ENCODE assay signal across 13 cellular contexts in genomic region chr4:98612318-98613250, GRCh38. TPM values are rescaled to one million over a fixed set of nuclear protein-coding genes. Genes with fewer than 3 reads are reported as not detected.
DNase-seq lines count a peak whose midpoint lies in the region; ATAC-seq and TF ChIP-seq lines count a peak whose summit lies in the region.
"Had no signal": no experiment of that assay in that cellular context is flagged by ENCODE, and none has a peak within 500 bp of the region (broad histone marks: within the 10 kb centered on the region; RNA-seq: fewer than 3 reads in every experiment).

No MANE protein-coding gene starts in this region.

- H3K27ac Mint-ChIP-seq in H9 (peak overlapping the region; percentile 18 to 91 (median 79); a peak in 5 of 7 replicates), progenitor cell of endocrine pancreas (no peak overlapping the region)
- peak overlapping the region; percentile 48 for H3K27ac Mint-ChIP-seq in activated CD8-positive, alpha-beta T cell treated with anti-CD3 and anti-CD28 coated beads, Interleukin-2, amount 10 ng/mL, durations not matched to agents 7 days and 5 days

- H2AFZ ChIP-seq in H9 (ENCODE audit: low read length), result no peak overlapping the region
- H2AFZ ChIP-seq in neural cell (ENCODE audit: low read depth, low read length), result no peak overlapping the region

- H3K4me2 ChIP-seq in H9 (ENCODE audit: insufficient read depth, insufficient read length, low read length) (no peak overlapping the region), neural cell (ENCODE audit: low read length) (no peak overlapping the region)

- H3K9me3 ChIP-seq in H9 (ENCODE audit: control insufficient read depth, low read depth, low read length), result no peaks in the 10 kb centered on the region
- H3K9me3 ChIP-seq in neural cell (ENCODE audit: low read length), result no peaks in the 10 kb centered on the region
- no peaks in the 10 kb centered on the region for H3K9me3 ChIP-seq in BE2C
- H3K9me3 ChIP-seq: SJSA1 had no signal

- no peak for TF ChIP-seq EP300 in neural cell (conservative IDR thresholded peaks at IDR 0.05; ENCODE audit: poor library complexity, severe bottlenecking)

- H3K4me3 Mint-ChIP-seq in H9 (peak overlapping the region in 1 of 2 experiments; percentile 48; a peak in 3 of 5 replicates), progenitor cell of endocrine pancreas (ENCODE audit: low read depth) (no peak overlapping the region)
- H3K4me3 Mint-ChIP-seq in activated CD8-positive, alpha-beta T cell treated with anti-CD3 and anti-CD28 coated beads, Interleukin-2, amount 10 ng/mL, durations not matched to agents 7 days and 5 days, result no peak overlapping the region

- no peak overlapping the region for H3K56ac ChIP-seq in H9 (ENCODE audit: insufficient read length, low read depth, low read length)

- H4K5ac ChIP-seq in H9 (ENCODE audit: insufficient read length, low read depth, low read length), result no peak overlapping the region

- no peak overlapping the region for H3K14ac ChIP-seq in H9 (ENCODE audit: insufficient read depth, low read length)

- no peak overlapping the region for H3K27ac ChIP-seq in H9 (ENCODE audit: insufficient read length, low read depth, low read length)
- H3K27ac ChIP-seq in neural cell (ENCODE audit: low read length), result peak overlapping the region; percentile 47
- H3K27ac ChIP-seq: brain microvascular endothelial cell, SJSA1 had no signal

- TF ChIP-seq CTCF in H9 (conservative IDR thresholded peaks at IDR 0.05) (no peak), neural cell (IDR thresholded peaks at IDR 0.05; ENCODE audit: poor library complexity, severe bottlenecking) (no peak), BE2C (IDR thresholded peaks at IDR 0.05; ENCODE audit: low read depth, low read length) (no peak), progenitor cell of endocrine pancreas (IDR thresholded peaks at IDR 0.05; ENCODE audit: unreplicated experiment) (no peak)

- H3K27me3 ChIP-seq in H9 (ENCODE audit: insufficient read depth, low read length) (no peaks in the 10 kb centered on the region), neural cell (ENCODE audit: insufficient read depth, low read depth, low read length) (no peaks in the 10 kb centered on the region), BE2C (no peaks in the 10 kb centered on the region)
- H3K27me3 ChIP-seq: brain microvascular endothelial cell, SJSA1 had no signal

- H3K36me3 ChIP-seq in neural cell (ENCODE audit: insufficient read depth, low read length) (no peaks in the 10 kb centered on the region), BE2C (no peaks in the 10 kb centered on the region)
- H3K36me3 ChIP-seq: brain microvascular endothelial cell, SJSA1 had no signal

- H3K4me3 ChIP-seq in neural cell (ENCODE audit: low read length) (peak overlapping the region; percentile 36), BE2C (ENCODE audit: low read depth, low read length) (no peak overlapping the region)
- H3K4me3 ChIP-seq: SJSA1 had no signal

- H3K79me2 ChIP-seq in H9 (ENCODE audit: insufficient read depth, low read length), result peaks cover 2% of the 10 kb centered on the region; the same call in 1 of the 2 replicates
- H3K79me2 ChIP-seq in neural cell (replicated peaks; ENCODE audit: insufficient read depth, low read length), result peaks cover 35% of the 10 kb centered on the region

- no peak overlapping the region for H2BK15ac ChIP-seq in H9 (ENCODE audit: low read depth, low read length)

- H3K4me1 ChIP-seq in H9 (ENCODE audit: insufficient read depth, low read length), result peaks cover 18% of the 10 kb centered on the region
- H3K4me1 ChIP-seq in BE2C, result no peaks in the 10 kb centered on the region

- no peaks in the 10 kb centered on the region for H3K9me2 ChIP-seq in neural cell (ENCODE audit: insufficient read depth, low read length)

- peaks cover 47 to 57% of the 10 kb centered on the region in 2 experiments for H3K4me1 Mint-ChIP-seq in H9
- H3K4me1 Mint-ChIP-seq in activated CD8-positive, alpha-beta T cell treated with anti-CD3 and anti-CD28 coated beads, Interleukin-2, amount 10 ng/mL, durations not matched to agents 7 days and 5 days (ENCODE audit: low read depth), result peaks cover 42% of the 10 kb centered on the region
- H3K4me1 Mint-ChIP-seq in progenitor cell of endocrine pancreas (ENCODE audit: low read depth), result peaks cover 15% of the 10 kb centered on the region

- no peaks in the 10 kb centered on the region for H3K9me3 Mint-ChIP-seq in H9
- H3K9me3 Mint-ChIP-seq in activated CD8-positive, alpha-beta T cell treated with anti-CD3 and anti-CD28 coated beads, Interleukin-2, amount 10 ng/mL, durations not matched to agents 7 days and 5 days (ENCODE audit: insufficient read depth), result no peaks in the 10 kb centered on the region
- H3K9me3 Mint-ChIP-seq in progenitor cell of endocrine pancreas (ENCODE audit: low read depth), result no peaks in the 10 kb centered on the region

- no peak overlapping the region for H3K23ac ChIP-seq in H9 (ENCODE audit: insufficient read length, low read depth, low read length)

- H3K36me3 Mint-ChIP-seq in H9 (ENCODE audit: insufficient read depth in 1 of 3, low read depth in 3 of 3) (no peaks in the 10 kb centered on the region), progenitor cell of endocrine pancreas (ENCODE audit: insufficient read depth) (no peaks in the 10 kb centered on the region)
- H3K36me3 Mint-ChIP-seq in activated CD8-positive, alpha-beta T cell treated with anti-CD3 and anti-CD28 coated beads, Interleukin-2, amount 10 ng/mL, durations not matched to agents 7 days and 5 days (ENCODE audit: low read depth), result no peaks in the 10 kb centered on the region

- no peaks in the 10 kb centered on the region for H3K79me1 ChIP-seq in H9 (ENCODE audit: insufficient read depth, low read depth, low read length, poor library complexity, severe bottlenecking)

- no peaks in the 10 kb centered on the region for H3F3A ChIP-seq in neural cell (ENCODE audit: insufficient read depth, low read length, poor library complexity, severe bottlenecking)

- CTCF ChIA-PET in activated CD8-positive, alpha-beta T cell treated with anti-CD3 and anti-CD28 coated beads, Interleukin-2, amount 10 ng/mL, durations not matched to agents 7 days and 5 days (lab: Charles Lee), result no interaction called here

- no peak overlapping the region for H2BK5ac ChIP-seq in H9 (ENCODE audit: insufficient read length, low read length)

- H4K8ac ChIP-seq in H9 (replicated peaks; ENCODE audit: insufficient read length, low read depth, low read length), result no peak overlapping the region

- H4K91ac ChIP-seq in H9 (ENCODE audit: insufficient read length, low read depth, low read length), result no peak overlapping the region

- POLR2A ChIA-PET in activated CD8-positive, alpha-beta T cell treated with anti-CD3 and anti-CD28 coated beads, Interleukin-2, amount 10 ng/mL, durations not matched to agents 7 days and 5 days (lab: Charles Lee), result no interaction called here

- H3K27me3 Mint-ChIP-seq in H9 (ENCODE audit: low read depth), result no peaks in the 10 kb centered on the region
- no peaks in the 10 kb centered on the region for H3K27me3 Mint-ChIP-seq in activated CD8-positive, alpha-beta T cell treated with anti-CD3 and anti-CD28 coated beads, Interleukin-2, amount 10 ng/mL, durations not matched to agents 7 days and 5 days (ENCODE audit: low read depth)
- peaks cover 7% of the 10 kb centered on the region for H3K27me3 Mint-ChIP-seq in progenitor cell of endocrine pancreas

- TF ChIP-seq RAD21 in neural cell (conservative IDR thresholded peaks at IDR 0.05), result no peak

- no peak overlapping the region for H2AK5ac ChIP-seq in H9 (ENCODE audit: insufficient read length, low read length)

- H2BK120ac ChIP-seq in H9 (ENCODE audit: low read depth, low read length, poor library complexity, severe bottlenecking), result no peak overlapping the region

- H3T11ph ChIP-seq in H9 (ENCODE audit: low read length), result no peak overlapping the region

- no peak overlapping the region for H2BK20ac ChIP-seq in H9 (ENCODE audit: low read depth, low read length, poor library complexity, severe bottlenecking)

- H3K4ac ChIP-seq in H9 (ENCODE audit: low read depth, low read length), result no peak overlapping the region

- H3K9ac ChIP-seq in H9 (ENCODE audit: extremely low read depth, insufficient read length, low read length) (no peak overlapping the region), neural cell (ENCODE audit: low read length) (peak overlapping the region; percentile 25)

- H3K23me2 ChIP-seq in H9 (ENCODE audit: insufficient read length, low read depth, low read length, poor library complexity, severe bottlenecking), result no peaks in the 10 kb centered on the region

- no peak overlapping the region for H2BK12ac ChIP-seq in H9 (ENCODE audit: insufficient read length, low read depth, low read length)

- peak; percentile 86 for ATAC-seq in GM18517 (IDR thresholded peaks at IDR 0.05; ENCODE audit: unreplicated experiment)
- ATAC-seq in activated CD8-positive, alpha-beta T cell treated with anti-CD3 and anti-CD28 coated beads, Interleukin-2, amount 10 ng/mL, durations not matched to agents 7 days and 5 days, result no peak
- ATAC-seq: left cardiac atrium had no signal

- H4K20me1 ChIP-seq in H9 (ENCODE audit: control insufficient read depth, insufficient read depth, insufficient read length), result no peaks in the 10 kb centered on the region
- H4K20me1 ChIP-seq in neural cell (ENCODE audit: insufficient read depth), result no peaks in the 10 kb centered on the region

- peak; percentile 34 for DNase-seq in H9
- no peak for DNase-seq in activated CD8-positive, alpha-beta T cell treated with anti-CD3 and anti-CD28 coated beads, Interleukin-2, amount 10 ng/mL, durations not matched to agents 7 days and 5 days
- no peak for DNase-seq in stimulated activated CD4-positive, alpha-beta T cell treated with anti-CD3 and anti-CD28 coated beads, Interleukin-4, amount 100 ng/mL, for 24 hours
- no peak for DNase-seq in BE2C
- DNase-seq in progenitor cell of endocrine pancreas (ENCODE audit: low spot score, unreplicated experiment), result no peak
- DNase-seq in GDM1 (lab: John Stamatoyannopoulos, UW), result no peak
- DNase-seq: brain microvascular endothelial cell, DMS153, Karpas-422, left cardiac atrium had no signal

- no peak overlapping the region for H3K18ac ChIP-seq in H9 (ENCODE audit: insufficient read length, low read depth, low read length)

- WGBS in H9 (ENCODE audit: extremely low coverage, insufficient read length, low lambda C conversion rate), result no CpG with 5 or more reads among the region's 11 CpGs

TF ChIP-seq in neural cell, 6 proteins besides CTCF, POLR2A, EP300 and RAD21 (continues in another document):
- TF ChIP-seq MXI1 (conservative IDR thresholded peaks at IDR 0.05; ENCODE audit: poor library complexity, severe bottlenecking), result no peak
- no peak for TF ChIP-seq POLR2AphosphoS5 (IDR thresholded peaks at IDR 0.05)
- no peak for TF ChIP-seq EZH2 (IDR thresholded peaks at IDR 0.05; ENCODE audit: borderline replicate concordance, insufficient read depth, low read length, poor library complexity, severe bottlenecking)

RNA-seq across cellular contexts. Expression of gene TSPAN5, which starts 45.8 kb away (rescaled TPM):
- 6.4 and 7.0 TPM in 2 replicates for total RNA-seq in H9 (2021)
- total RNA-seq in activated CD8-positive, alpha-beta T cell treated with anti-CD3 and anti-CD28 coated beads, Interleukin-2, amount 10 ng/mL, durations not matched to agents 7 days and 5 days, result 10 to 100 TPM; 18.6 to 21.5 TPM
- polyA plus RNA-seq in neural cell, result 18.8 and 23.9 TPM in 2 replicates
- polyA minus RNA-seq in neural cell, result 31.9 and 41.6 TPM in 2 replicates
- polyA plus RNA-seq in BE2C (2012; ENCODE audit: insufficient read depth, insufficient read length, low read depth), result 12.2 TPM
- 6.1 and 7.5 TPM in 2 replicates for total RNA-seq in progenitor cell of endocrine pancreas
